ENCODE assay signal across 8 cellular contexts in the genomic region with DNA sequence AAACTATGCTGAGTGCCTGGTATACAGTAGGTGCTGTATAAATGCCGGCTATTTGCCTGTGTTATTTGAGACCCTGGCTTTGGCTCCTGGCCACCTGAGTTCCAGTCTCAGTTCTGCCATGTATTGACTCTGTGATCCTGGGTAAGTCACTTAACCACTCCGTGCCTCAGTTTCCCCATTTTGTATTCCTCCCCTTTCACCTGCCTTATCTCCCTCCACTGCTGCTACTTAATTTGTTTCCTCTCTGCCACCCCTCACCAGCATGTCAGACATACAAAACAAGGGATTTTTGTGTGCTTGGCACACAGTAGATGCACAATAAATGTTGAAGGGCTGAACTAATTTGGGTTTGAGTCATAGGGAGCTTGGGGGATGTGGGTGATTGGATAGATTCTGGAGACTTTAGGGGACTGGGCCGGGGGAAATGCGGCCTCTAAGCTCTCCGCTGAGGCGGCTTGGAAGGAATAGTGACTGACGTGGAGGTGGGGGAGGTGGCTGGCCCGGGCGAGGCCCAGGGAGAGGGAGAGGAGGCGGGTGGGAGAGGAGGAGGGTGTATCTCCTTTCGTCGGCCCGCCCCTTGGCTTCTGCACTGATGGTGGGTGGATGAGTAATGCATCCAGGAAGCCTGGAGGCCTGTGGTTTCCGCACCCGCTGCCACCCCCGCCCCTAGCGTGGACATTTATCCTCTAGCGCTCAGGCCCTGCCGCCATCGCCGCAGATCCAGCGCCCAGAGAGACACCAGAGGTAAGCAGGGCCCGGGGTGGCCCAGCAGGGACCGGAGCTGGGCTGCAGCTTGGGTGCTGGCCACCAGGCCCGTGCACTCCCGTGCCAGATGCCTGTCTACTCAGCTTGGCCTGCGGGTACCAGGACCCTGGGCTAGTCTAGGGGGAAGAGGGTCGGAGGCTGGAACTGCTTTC. TPM values are rescaled to one million over a fixed set of nuclear protein-coding genes. Genes with fewer than 3 reads are reported as not detected.
DNase-seq lines count a peak whose midpoint lies in the region; ATAC-seq and TF ChIP-seq lines count a peak whose summit lies in the region.

Gene TIMP1, plus strand, starts transcription at position 706 of the 917 bp plus-strand sequence. CDS start 980 bp downstream, outside the sequence.

- no peaks in the 10 kb centered on the region for H3K36me3 ChIP-seq in BE2C

- peak within 1 kb of the TSS; percentile 19 for H3K27ac ChIP-seq in temporal lobe (ENCODE audit: low read depth, low read length)

- no peaks in the 10 kb centered on the region for H3K9me3 ChIP-seq in BE2C

- no peaks in the 10 kb centered on the region for H3K27me3 ChIP-seq in BE2C

- no peaks in the 10 kb centered on the region for H3K4me1 ChIP-seq in BE2C

- peak; percentile 90 for DNase-seq in BE2C
- peak; percentile 75 for DNase-seq in SK-N-DZ (ENCODE audit: low spot score)
- DNase-seq in activated naive CD4-positive, alpha-beta T cell treated with anti-CD3 and anti-CD28 coated beads, Interleukin-2, amount 50 U/mL, for 16 hours = peak; percentile 78
- DNase-seq in glomerular endothelial cell (ENCODE audit: extremely low read depth, low read depth, low spot score) = no peak
- DNase-seq in omental fat pad (ENCODE audit: low spot score) = peak; percentile 71

- ATAC-seq in GM19438 (IDR thresholded peaks at IDR 0.05; ENCODE audit: low read depth, unreplicated experiment) (peak; percentile 85), HG03571 (IDR thresholded peaks at IDR 0.05; ENCODE audit: unreplicated experiment) (peak; percentile 85), omental fat pad (ENCODE audit: low FRiP score) (peak; percentile 68)

- no peak for TF ChIP-seq CTCF in BE2C (IDR thresholded peaks at IDR 0.05; ENCODE audit: low read depth, low read length)
- no peak for TF ChIP-seq CTCF in omental fat pad (IDR thresholded peaks at IDR 0.05)

- peak within 1 kb of the TSS; percentile 56 for H3K4me3 ChIP-seq in BE2C (ENCODE audit: low read depth, low read length)

RNA-seq across cellular contexts. Expression of gene TIMP1, which starts in this region (rescaled TPM):
- polyA plus RNA-seq in BE2C (2012; ENCODE audit: insufficient read depth, insufficient read length, low read depth) = 243 TPM
- 8.7 and 8.8 TPM in 2 replicates for polyA plus RNA-seq in SK-N-DZ (2014; cell fraction: cytosol; rRNA removed)
- 3.7 and 5.9 TPM in 2 replicates for polyA plus RNA-seq in SK-N-DZ (2014; cell fraction: nucleus; rRNA removed)
- total RNA-seq in glomerular endothelial cell = 126 and 179 TPM in 2 replicates
- 1,000 to 10,000 TPM in 2 of 4 donors, 100 to 1,000 TPM in 1, 10 to 100 TPM in 1; 92.8 to 1,509 (median 915) TPM for total RNA-seq in omental fat pad
- 4.7 TPM for total RNA-seq in temporal lobe

Comparison
In these comparisons a context has a peak if more than half of its experiments do, and no peak if none do; other contexts are left out.
1. RNA of gene TIMP1 (total RNA-seq): 92.8 to 1,509 TPM in omental fat pad and 126 to 179 TPM in glomerular endothelial cell; 4.7 TPM in temporal lobe (single experiment); every median in the first group is over 10 times any median in the second.
2. Peak in every context shown above with its lines, with median percentiles within 50 percentile points of each other: ATAC-seq.